Comparison of ENCODE assay signal across 17 cellular contexts in the genomic region with DNA sequence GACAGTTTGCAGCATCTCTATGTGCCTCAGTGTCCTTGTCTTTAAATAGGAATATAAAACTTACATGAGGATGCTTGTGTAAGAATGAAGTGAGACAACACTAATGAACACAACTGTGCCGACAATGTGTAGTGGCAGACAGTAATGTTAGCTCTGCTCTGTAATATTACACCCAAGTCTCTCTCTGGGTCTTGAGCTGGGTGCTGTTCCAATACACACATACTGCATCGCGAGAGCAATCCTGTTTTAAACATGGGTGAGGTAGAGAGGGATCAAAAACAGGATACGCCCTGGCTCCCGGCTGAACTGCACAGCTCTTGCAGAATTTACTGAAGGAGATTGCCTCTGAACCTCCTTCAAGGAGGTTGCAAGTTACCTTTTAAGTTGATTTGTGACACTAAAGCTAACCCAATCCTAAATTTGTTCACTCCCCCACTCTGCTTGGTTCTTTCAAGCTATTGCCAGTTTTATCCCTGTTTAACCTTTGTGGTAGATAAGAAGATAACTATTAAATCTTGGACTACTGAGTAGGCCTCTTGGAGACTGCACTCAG.
"Had no signal": no experiment of that assay in that cellular context is flagged by ENCODE, and none has a peak within 500 bp of the region (broad histone marks: within the 10 kb centered on the region; RNA-seq: fewer than 3 reads in every experiment).

No MANE protein-coding gene starts in this region.

- H3K27me3 ChIP-seq: pancreas, uterus had no signal

- H3K4me3 ChIP-seq: lower lobe of right lung, pancreas, uterus had no signal

- DNase-seq: activated B cell treated with CpG ODN at 0.5 μM for 24 hours; activated CD4-positive, alpha-beta T cell treated with anti-CD3 and anti-CD28 coated beads, Interleukin-2, amount 10 ng/mL, durations not matched to agents 24 days and 14 days; activated CD8-positive, alpha-beta memory T cell treated with anti-CD3 and anti-CD28 coated beads, Interleukin-2, amount 50 U/mL, for 4 hours; activated CD8-positive, alpha-beta T cell treated with anti-CD3 and anti-CD28 coated beads, Interleukin-2, amount 10 ng/mL, durations not matched to agents 7 days and 5 days; activated gamma-delta T cell; activated T-cell treated with anti-CD3 and anti-CD28 coated beads, Interleukin-2, amount 50 U/mL, for 72 hours; amniotic stem cell; caudate nucleus; foreskin fibroblast; hypothalamus; immature natural killer cell; lower lobe of right lung; pancreas; uterus had no signal

- H3K4me1 Mint-ChIP-seq: activated B cell treated with CpG ODN at 0.5 μM for 24 hours; activated CD4-positive, alpha-beta T cell treated with anti-CD3 and anti-CD28 coated beads, Interleukin-2, amount 10 ng/mL, durations not matched to agents 24 days and 14 days; immature natural killer cell; stimulated activated effector memory CD8-positive, alpha-beta T cell treated with anti-CD3 and anti-CD28 coated beads, Interleukin-12 subunit alpha, Interleukin-12 subunit beta, amount 100 ng/mL, for 72 hours had no signal

- H3K4me1 ChIP-seq: pancreas, uterus had no signal

- H3K27ac ChIP-seq: lower lobe of right lung, pancreas, uterus had no signal

- H3K36me3 ChIP-seq: lower lobe of right lung, pancreas, uterus had no signal

- H3K9me3 ChIP-seq: uterus had no signal

- H3K4me3 Mint-ChIP-seq: activated B cell treated with CpG ODN at 0.5 μM for 24 hours; activated CD4-positive, alpha-beta T cell treated with anti-CD3 and anti-CD28 coated beads, Interleukin-2, amount 10 ng/mL, durations not matched to agents 24 days and 14 days; activated CD8-positive, alpha-beta T cell treated with anti-CD3 and anti-CD28 coated beads, Interleukin-2, amount 10 ng/mL, durations not matched to agents 7 days and 5 days; activated T-cell treated with anti-CD3 and anti-CD28 coated beads, Interleukin-2, amount 50 U/mL, for 72 hours; immature natural killer cell; stimulated activated effector memory CD8-positive, alpha-beta T cell treated with anti-CD3 and anti-CD28 coated beads, Interleukin-12 subunit alpha, Interleukin-12 subunit beta, amount 100 ng/mL, for 72 hours had no signal

- H3K27me3 Mint-ChIP-seq: activated B cell treated with CpG ODN at 0.5 μM for 24 hours; activated CD4-positive, alpha-beta T cell treated with anti-CD3 and anti-CD28 coated beads, Interleukin-2, amount 10 ng/mL, durations not matched to agents 24 days and 14 days had no signal

- ATAC-seq: activated CD8-positive, alpha-beta T cell treated with anti-CD3 and anti-CD28 coated beads, Interleukin-2, amount 10 ng/mL, durations not matched to agents 7 days and 5 days; activated naive CD4-positive, alpha-beta T cell treated with anti-CD3 and anti-CD28 coated beads, Interleukin-2, amount 50 U/mL, for 72 hours; activated T-cell treated with anti-CD3 and anti-CD28 coated beads, Interleukin-2, amount 50 U/mL, for 72 hours; lower lobe of right lung; pancreas; sciatic nerve; stimulated activated effector memory CD8-positive, alpha-beta T cell treated with anti-CD3 and anti-CD28 coated beads, Interleukin-12 subunit alpha, Interleukin-12 subunit beta, amount 100 ng/mL, for 72 hours had no signal

- H3K27ac Mint-ChIP-seq: activated B cell treated with CpG ODN at 0.5 μM for 24 hours; activated CD4-positive, alpha-beta T cell treated with anti-CD3 and anti-CD28 coated beads, Interleukin-2, amount 10 ng/mL, durations not matched to agents 24 days and 14 days; activated CD8-positive, alpha-beta T cell treated with anti-CD3 and anti-CD28 coated beads, Interleukin-2, amount 10 ng/mL, durations not matched to agents 7 days and 5 days; activated naive CD4-positive, alpha-beta T cell treated with anti-CD3 and anti-CD28 coated beads, Interleukin-2, amount 50 U/mL, for 72 hours; activated T-cell treated with anti-CD3 and anti-CD28 coated beads, Interleukin-2, amount 50 U/mL, for 72 hours; immature natural killer cell; stimulated activated effector memory CD8-positive, alpha-beta T cell treated with anti-CD3 and anti-CD28 coated beads, Interleukin-12 subunit alpha, Interleukin-12 subunit beta, amount 100 ng/mL, for 72 hours had no signal

- H3K36me3 Mint-ChIP-seq: stimulated activated effector memory CD8-positive, alpha-beta T cell treated with anti-CD3 and anti-CD28 coated beads, Interleukin-12 subunit alpha, Interleukin-12 subunit beta, amount 100 ng/mL, for 72 hours had no signal
